Comparison of ENCODE assay signal across 28 cellular contexts in genomic region chr16:1082952-1083675, GRCh38. TPM values are rescaled to one million over a fixed set of nuclear protein-coding genes. Genes with fewer than 3 reads are reported as not detected.
DNase-seq lines count a peak whose midpoint lies in the region; ATAC-seq and TF ChIP-seq lines count a peak whose summit lies in the region.
"Had no signal": no experiment of that assay in that cellular context is flagged by ENCODE, and none has a peak within 500 bp of the region (broad histone marks: within the 10 kb centered on the region; RNA-seq: fewer than 3 reads in every experiment).

No MANE protein-coding gene starts in this region.

- DNase-seq in RWPE2 (ENCODE audit: low spot score) (no peak), left colon (no peak), NCI-H226 (no peak), heart right ventricle (no peak)
- no peak for DNase-seq in activated effector memory CD4-positive, alpha-beta T cell treated with anti-CD3 and anti-CD28 coated beads, Interleukin-2, amount 50 U/mL, for 16 hours
- no peak for DNase-seq in stimulated activated naive CD4-positive, alpha-beta T cell (lab: John Stamatoyannopoulos, UW)
- DNase-seq: activated CD4-positive, alpha-beta T cell treated with anti-CD3 and anti-CD28 coated beads for 36 hours; activated naive CD4-positive, alpha-beta T cell treated with anti-CD3 and anti-CD28 coated beads, Interleukin-2, amount 50 U/mL, for 16 hours; activated T-cell treated with anti-CD3 and anti-CD28 coated beads, Interleukin-2, amount 50 U/mL, for 4 hours; aorta; central memory CD4-positive, alpha-beta T cell; DMS53; MM.1S; NCI-H1436 treated with DMSO at 0.1 percent for 48 hours; NCI-H82; stimulated activated CD8-positive, alpha-beta memory T cell treated with anti-CD3 and anti-CD28 coated beads, Interleukin-4, amount 100 ng/mL, for 48 hours; SW 1271; trophoblast cell had no signal

- H3K4me1 ChIP-seq in HEK293 (ENCODE audit: control insufficient read depth, insufficient read depth, low read length) (peaks cover 12% of the 10 kb centered on the region), RWPE2 (ENCODE audit: insufficient read depth, poor library complexity, severe bottlenecking) (peaks cover 21% of the 10 kb centered on the region), heart right ventricle (no peaks in the 10 kb centered on the region)
- H3K4me1 ChIP-seq: parathyroid adenoma had no signal

- POLR2A ChIA-PET in HEK293 (lab: Yijun Ruan, JAX), result no interaction called here

- TF ChIP-seq CTCF in C4-2B (conservative IDR thresholded peaks at IDR 0.05) (no peak), HEK293 (tag by site-specific recombination; IDR thresholded peaks at IDR 0.05) (no peak), RWPE2 (IDR thresholded peaks at IDR 0.05; ENCODE audit: poor library complexity, severe bottlenecking) (no peak), heart right ventricle (IDR thresholded peaks at IDR 0.05) (no peak)

- H3K27me3 ChIP-seq in RWPE2 (ENCODE audit: insufficient read depth, poor library complexity, severe bottlenecking) (no peaks in the 10 kb centered on the region), heart right ventricle (peaks cover 8 to 93% (median 82%) of the 10 kb centered on the region in 7 donors)

- CTCF ChIA-PET in HEK293 (lab: Yijun Ruan, JAX), result no interaction called here

- H3K9me3 ChIP-seq in HEK293 (ENCODE audit: control insufficient read depth, insufficient read depth, low read depth, low read length) (no peaks in the 10 kb centered on the region), RWPE2 (ENCODE audit: severe bottlenecking) (peaks cover 17% of the 10 kb centered on the region), heart right ventricle (peaks cover 0 to 23% (median 15%) of the 10 kb centered on the region in 11 donors)

- no peaks in the 10 kb centered on the region for H3K36me3 ChIP-seq in HEK293 (ENCODE audit: control insufficient read depth in 2 of 2, insufficient read depth in 1 of 2, low read length in 2 of 2)
- H3K36me3 ChIP-seq in RWPE2 (ENCODE audit: low read depth), result no peaks in the 10 kb centered on the region
- no peaks in the 10 kb centered on the region for H3K36me3 ChIP-seq in heart right ventricle
- H3K36me3 ChIP-seq: BLaER1 treated with 17β-estradiol and CSF1 and Interleukin-3, amounts not matched to agents 10 nM and 100 nM had no signal

- peak; percentile 32 for ATAC-seq in RWPE2 (ENCODE audit: low read depth)
- peak; percentile 11 for ATAC-seq in left colon
- ATAC-seq in heart right ventricle, result no peak
- ATAC-seq: activated CD4-positive, alpha-beta T cell treated with anti-CD3 and anti-CD28 coated beads for 36 hours; activated T-cell treated with anti-CD3 and anti-CD28 coated beads, Interleukin-2, amount 50 U/mL, for 4 hours had no signal

- H3K4me3 ChIP-seq in HEK293 (ENCODE audit: low read depth, low read length) (no peak overlapping the region), RWPE2 (ENCODE audit: severe bottlenecking) (no peak overlapping the region), heart right ventricle (no peak overlapping the region)
- H3K4me3 ChIP-seq: BLaER1 treated with 17β-estradiol and CSF1 and Interleukin-3, amounts not matched to agents 10 nM and 100 nM had no signal

- intact Hi-C loops in left colon (cut with DNase I, micrococcal nuclease) (no loop called here), heart right ventricle (cut with DNase I) (no loop called here)

- peak overlapping the region; percentile 70 for H3K27ac ChIP-seq in C4-2B
- H3K27ac ChIP-seq in HEK293 (ENCODE audit: extremely low read depth, low read depth, low read length), result no peak overlapping the region
- H3K27ac ChIP-seq in RWPE2 (ENCODE audit: poor library complexity, severe bottlenecking), result peak overlapping the region; percentile 60
- H3K27ac ChIP-seq in heart right ventricle, result no peak overlapping the region
- H3K27ac ChIP-seq: BLaER1 treated with 17β-estradiol and CSF1 and Interleukin-3, amounts not matched to agents 10 nM and 100 nM; HL-60; parathyroid adenoma had no signal

- 64% methylated on average over 34 of the region's 34 CpGs for WGBS in heart right ventricle, 2 donors

TF ChIP-seq in HEK293, 187 proteins besides CTCF, POLR2A, EP300 and RAD21:
- TF ChIP-seq HOXA7 (CRISPR knock-in tag; IDR thresholded peaks at IDR 0.05; ENCODE audit: borderline replicate concordance) (no peak), KLF1 (tag by site-specific recombination; IDR thresholded peaks at IDR 0.05) (0 out of 2 replicates have a peak, but pooled peaks have one; percentile 10), ZNF404 (tag by site-specific recombination; IDR thresholded peaks at IDR 0.05) (no peak), PBX3 (CRISPR knock-in tag; IDR thresholded peaks at IDR 0.05) (0 out of 2 replicates have a peak, but pooled peaks have one; percentile 23), ZFHX2 (tag by site-specific recombination; conservative IDR thresholded peaks at IDR 0.05) (peak; percentile 33; the same call in 1 of the 2 replicates)

RNA-seq across cellular contexts. Expression of gene SSTR5, which starts 10.6 kb away (rescaled TPM):
- total RNA-seq in left colon (under 1 TPM in 1 of 2 donors, not detected in 1; 0.25 TPM), heart right ventricle (10 to 100 TPM in 3 of 10 donors, 1 to 10 TPM in 7; 2.1 to 32.0 (median 6.5) TPM)
- polyA plus RNA-seq in heart right ventricle, result 1 to 10 TPM in 1 of 2 donors, under 1 TPM in 1; 0.39 to 1.4 TPM
- total RNA-seq: activated CD4-positive, alpha-beta T cell treated with anti-CD3 and anti-CD28 coated beads for 36 hours; activated CD8-positive, alpha-beta memory T cell treated with anti-CD3 and anti-CD28 coated beads for 36 hours; activated T-cell treated with anti-CD3 and anti-CD28 coated beads, Interleukin-2, amount 50 U/mL, for 4 hours; liver; mononuclear cell; OCI-LY7 had no signal
- polyA plus RNA-seq: liver had no signal

RNA-seq across cellular contexts. Expression of gene C1QTNF8, which starts 12.9 kb away (rescaled TPM):
- not detected for total RNA-seq in left colon
- under 1 TPM in 1 of 10 donors, not detected in 9; 0.15 TPM for total RNA-seq in heart right ventricle
- not detected for polyA plus RNA-seq in heart right ventricle
- total RNA-seq: activated CD4-positive, alpha-beta T cell treated with anti-CD3 and anti-CD28 coated beads for 36 hours; activated CD8-positive, alpha-beta memory T cell treated with anti-CD3 and anti-CD28 coated beads for 36 hours; activated T-cell treated with anti-CD3 and anti-CD28 coated beads, Interleukin-2, amount 50 U/mL, for 4 hours; dermis microvascular lymphatic vessel endothelial cell; liver; mononuclear cell; OCI-LY7 had no signal
- polyA plus RNA-seq: liver had no signal

Comparison
In these comparisons a context has a peak if more than half of its experiments do, and no peak if none do; other contexts are left out.
1. H3K27ac ChIP-seq: peak in C4-2B (single experiment) and RWPE2 (single experiment); none in HEK293 (single experiment) and heart right ventricle (0 of 10).
2. ATAC-seq: peak in RWPE2 (single experiment) and left colon (single experiment); none in heart right ventricle (0 of 8).